ENCODE assay signal across 12 cellular contexts in genomic region chr1:8077602-8078001, GRCh38. TPM values are rescaled to one million over a fixed set of nuclear protein-coding genes. Genes with fewer than 3 reads are reported as not detected.
DNase-seq lines count a peak whose midpoint lies in the region; ATAC-seq and TF ChIP-seq lines count a peak whose summit lies in the region.
"Had no signal": no experiment of that assay in that cellular context is flagged by ENCODE, and none has a peak within 500 bp of the region (broad histone marks: within the 10 kb centered on the region; RNA-seq: fewer than 3 reads in every experiment).

No MANE protein-coding gene starts in this region.

- H3K27me3 Mint-ChIP-seq in H9 (ENCODE audit: low read depth) = peaks cover 3% of the 10 kb centered on the region; the same call in 1 of the 2 replicates

- no peaks in the 10 kb centered on the region for H3K23me2 ChIP-seq in H9 (ENCODE audit: insufficient read length, low read depth, low read length, poor library complexity, severe bottlenecking)

- no peaks in the 10 kb centered on the region for H3K79me1 ChIP-seq in H9 (ENCODE audit: insufficient read depth, low read depth, low read length, poor library complexity, severe bottlenecking)

- peak overlapping the region; percentile 73 for H3K4me3 ChIP-seq in parathyroid adenoma (ENCODE audit: low read depth, low read length)

- H2AK5ac ChIP-seq in H9 (ENCODE audit: insufficient read length, low read length) = no peak overlapping the region

- no peak overlapping the region for H2BK15ac ChIP-seq in H9 (ENCODE audit: low read depth, low read length)

- H3K4me1 ChIP-seq in parathyroid adenoma (peaks cover 37% of the 10 kb centered on the region), H9 (ENCODE audit: insufficient read depth, low read length) (peaks cover 6% of the 10 kb centered on the region)

- H4K8ac ChIP-seq in H9 (replicated peaks; ENCODE audit: insufficient read length, low read depth, low read length) = no peak overlapping the region

- no peak overlapping the region for H3K18ac ChIP-seq in H9 (ENCODE audit: insufficient read length, low read depth, low read length)

- no peak overlapping the region for H3K56ac ChIP-seq in H9 (ENCODE audit: insufficient read length, low read depth, low read length)

- no peak overlapping the region for H2BK12ac ChIP-seq in H9 (ENCODE audit: insufficient read length, low read depth, low read length)

- H2AFZ ChIP-seq in parathyroid adenoma (peak overlapping the region; percentile 38), H9 (ENCODE audit: low read length) (no peak overlapping the region)

- H3K9me3 ChIP-seq in parathyroid adenoma (ENCODE audit: control insufficient read depth, low read length) (no peaks in the 10 kb centered on the region), H9 (ENCODE audit: control insufficient read depth, low read depth, low read length) (no peaks in the 10 kb centered on the region)

- no peaks in the 10 kb centered on the region for H3K36me3 ChIP-seq in parathyroid adenoma (ENCODE audit: control insufficient read depth, insufficient read depth, low read length)

- no peak overlapping the region for H3T11ph ChIP-seq in H9 (ENCODE audit: low read length)

- H3K4me3 Mint-ChIP-seq in H9 = no peak overlapping the region
- H3K4me3 Mint-ChIP-seq: activated B cell treated with CpG ODN at 0.5 μM for 24 hours; activated T-helper 1 cell treated with anti-CD3 and anti-CD28 coated beads, Interleukin-12 subunit alpha, Interleukin-12 subunit beta, Interleukin-2, Interleukin-4 antibody, amounts not matched to agents 30 ng/mL and 10 ng/mL and 1 ng/mL, durations not matched to agents 14 hours and 24 hours and 36 hours had no signal

- no peak overlapping the region for H4K5ac ChIP-seq in H9 (ENCODE audit: insufficient read length, low read depth, low read length)

- H3K27me3 ChIP-seq in parathyroid adenoma (ENCODE audit: control insufficient read depth, insufficient read depth, low read length) (no peaks in the 10 kb centered on the region), H9 (ENCODE audit: insufficient read depth, low read length) (no peaks in the 10 kb centered on the region; the same call in 1 of the 2 replicates)

- peaks cover 13% of the 10 kb centered on the region for H3K79me2 ChIP-seq in parathyroid adenoma
- no peaks in the 10 kb centered on the region for H3K79me2 ChIP-seq in H9 (ENCODE audit: insufficient read depth, low read length)

- H3K4ac ChIP-seq in H9 (ENCODE audit: low read depth, low read length) = no peak overlapping the region

- no peaks in the 10 kb centered on the region for H3K9me3 Mint-ChIP-seq in H9
- H3K9me3 Mint-ChIP-seq: activated B cell treated with CpG ODN at 0.5 μM for 24 hours; activated T-helper 1 cell treated with anti-CD3 and anti-CD28 coated beads, Interleukin-12 subunit alpha, Interleukin-12 subunit beta, Interleukin-2, Interleukin-4 antibody, amounts not matched to agents 30 ng/mL and 10 ng/mL and 1 ng/mL, durations not matched to agents 14 hours and 24 hours and 36 hours had no signal

- no peak overlapping the region for H2BK120ac ChIP-seq in H9 (ENCODE audit: low read depth, low read length, poor library complexity, severe bottlenecking)

- DNase-seq in M059J (ENCODE audit: low read depth) (peak; percentile 75), epithelial cell of prostate (ENCODE audit: low read depth, low spot score) (no peak), H9 (no peak)
- DNase-seq in stimulated activated CD4-positive, alpha-beta T cell treated with anti-CD3 and anti-CD28 coated beads, Interleukin-4, amount 100 ng/mL, for 4 hours = no peak
- no peak for DNase-seq in activated naive CD4-positive, alpha-beta T cell (lab: John Stamatoyannopoulos, UW)
- DNase-seq: activated B cell treated with CpG ODN at 0.5 μM for 24 hours, caudate nucleus, NCI-H2107 had no signal

- H3K36me3 Mint-ChIP-seq in H9 (ENCODE audit: insufficient read depth in 1 of 3, low read depth in 3 of 3) = no peaks in the 10 kb centered on the region

- no peak overlapping the region for H2BK20ac ChIP-seq in H9 (ENCODE audit: low read depth, low read length, poor library complexity, severe bottlenecking)

- peak overlapping the region in 1 of 3 experiments; percentile 31; a peak in 1 of 7 replicates for H3K27ac Mint-ChIP-seq in H9
- H3K27ac Mint-ChIP-seq: activated B cell treated with CpG ODN at 0.5 μM for 24 hours; activated T-helper 1 cell treated with anti-CD3 and anti-CD28 coated beads, Interleukin-12 subunit alpha, Interleukin-12 subunit beta, Interleukin-2, Interleukin-4 antibody, amounts not matched to agents 30 ng/mL and 10 ng/mL and 1 ng/mL, durations not matched to agents 14 hours and 24 hours and 36 hours had no signal

- no peak overlapping the region for H4K91ac ChIP-seq in H9 (ENCODE audit: insufficient read length, low read depth, low read length)

- H3K14ac ChIP-seq in H9 (ENCODE audit: insufficient read depth, low read length) = no peak overlapping the region

- TF ChIP-seq CTCF in 22Rv1 (IDR thresholded peaks at IDR 0.05) (no peak), parathyroid adenoma (IDR thresholded peaks at IDR 0.05) (no peak), H9 (conservative IDR thresholded peaks at IDR 0.05) (no peak)

- H3K4me2 ChIP-seq in parathyroid adenoma (ENCODE audit: low read length) = peak overlapping the region; percentile 36
- H3K4me2 ChIP-seq in H9 (ENCODE audit: insufficient read depth, insufficient read length, low read length) = no peak overlapping the region

- H3K23ac ChIP-seq in H9 (ENCODE audit: insufficient read length, low read depth, low read length) = no peak overlapping the region

- WGBS in H9 (ENCODE audit: extremely low coverage, insufficient read length, low lambda C conversion rate) = no CpG with 5 or more reads among the region's 4 CpGs

- H4K20me1 ChIP-seq in H9 (ENCODE audit: control insufficient read depth, insufficient read depth, insufficient read length) = no peaks in the 10 kb centered on the region

- H3K27ac ChIP-seq in 22Rv1 (peak overlapping the region; percentile 39), epithelial cell of prostate (peak overlapping the region; percentile 97), parathyroid adenoma (peak overlapping the region; percentile 100), H9 (ENCODE audit: insufficient read length, low read depth, low read length) (no peak overlapping the region)

- H2BK5ac ChIP-seq in H9 (ENCODE audit: insufficient read length, low read length) = no peak overlapping the region

- no peak for ATAC-seq in GM21786 (IDR thresholded peaks at IDR 0.05; ENCODE audit: unreplicated experiment)

- H3K9ac ChIP-seq in parathyroid adenoma (peak overlapping the region; percentile 89), H9 (ENCODE audit: extremely low read depth, insufficient read length, low read length) (no peak overlapping the region)

- peaks cover 28 to 37% of the 10 kb centered on the region in 2 experiments for H3K4me1 Mint-ChIP-seq in H9
- H3K4me1 Mint-ChIP-seq: activated B cell treated with CpG ODN at 0.5 μM for 24 hours had no signal

RNA-seq across cellular contexts. Expression of gene ERRFI1, which starts 51.5 kb away (rescaled TPM):
- 127 and 146 TPM in 2 replicates for total RNA-seq in M059J (2014; rRNA removed; shearing (Covaris generic))
- total RNA-seq in H9 (2021) = 19.2 and 20.8 TPM in 2 replicates
